In genomic region chr9:126489604-126490593, GRCh38 we compare ENCODE assay signal across 18 cellular contexts.
A peak's percentile ranks its signal among the peaks of the same experiment; 100 is the strongest.
DNase-seq lines count a peak whose midpoint lies in the region; ATAC-seq and TF ChIP-seq lines count a peak whose summit lies in the region.
"Had no signal": no experiment of that assay in that cellular context is flagged by ENCODE, and none has a peak within 500 bp of the region (broad histone marks: within the 10 kb centered on the region; RNA-seq: fewer than 3 reads in every experiment).

No MANE protein-coding gene starts in this region.

- no peak overlapping the region for H2AFZ ChIP-seq in GM23338

- H3K9me3 ChIP-seq in neutrophil = no peaks in the 10 kb centered on the region
- H3K9me3 ChIP-seq: body of pancreas, Caco-2 had no signal

- H3K4me1 ChIP-seq in GM23338 (ENCODE audit: insufficient read depth) (peaks cover 9% of the 10 kb centered on the region), neutrophil (ENCODE audit: control insufficient read depth in 1 of 2, insufficient read depth in 1 of 2, low read depth in 1 of 2, low read length in 1 of 2) (peaks cover 51 to 53% of the 10 kb centered on the region in 2 experiments)
- H3K4me1 ChIP-seq: body of pancreas, Caco-2 had no signal

- H3K27me3 ChIP-seq in GM23338 (ENCODE audit: insufficient read depth) (no peaks in the 10 kb centered on the region), neutrophil (no peaks in the 10 kb centered on the region)
- H3K27me3 ChIP-seq: body of pancreas had no signal

- H3K36me3 Mint-ChIP-seq in GM23338 (ENCODE audit: low read depth) = no peaks in the 10 kb centered on the region
- H3K36me3 Mint-ChIP-seq: type B pancreatic cell had no signal

- H4K20me1 ChIP-seq in GM23338 (replicated peaks; ENCODE audit: insufficient read depth) = no peaks in the 10 kb centered on the region

- no peaks in the 10 kb centered on the region for H3K9me3 Mint-ChIP-seq in GM23338
- H3K9me3 Mint-ChIP-seq: nephron progenitor cell, type B pancreatic cell had no signal

- TF ChIP-seq CTCF in GM23338 (conservative IDR thresholded peaks at IDR 0.05; ENCODE audit: low read depth in 2 of 2) (no peak), NB4 (IDR thresholded peaks at IDR 0.05; ENCODE audit: low read depth, low read length) (no peak), neutrophil (IDR thresholded peaks at IDR 0.05) (no peak)

- peak; percentile 22; the same call in 1 of the 3 replicates for ATAC-seq in GM23338
- no peak for ATAC-seq in GM18861 (IDR thresholded peaks at IDR 0.05; ENCODE audit: unreplicated experiment)
- ATAC-seq in HG03442 (IDR thresholded peaks at IDR 0.05; ENCODE audit: unreplicated experiment) = no peak
- ATAC-seq: body of pancreas, left colon had no signal

- no peaks in the 10 kb centered on the region for H3K9me2 ChIP-seq in GM23338 (ENCODE audit: insufficient read depth)

- H3K4me1 Mint-ChIP-seq in GM23338 = peaks cover 13% of the 10 kb centered on the region

- H3K27me3 Mint-ChIP-seq in GM23338 (ENCODE audit: insufficient read depth, low read depth, poor library complexity) = peaks cover 3% of the 10 kb centered on the region

- no peak overlapping the region for H3K27ac Mint-ChIP-seq in GM23338
- H3K27ac Mint-ChIP-seq: nephron progenitor cell, type B pancreatic cell had no signal

- no peak for DNase-seq in GM23338 (ENCODE audit: low spot score)
- DNase-seq in NB4 (ENCODE audit: low read depth) = peak; percentile 49
- peak; percentile 57 for DNase-seq in astrocyte of the hippocampus (ENCODE audit: low read depth, low spot score)
- DNase-seq in activated gamma-delta T cell (lab: John Stamatoyannopoulos, UW) = no peak
- DNase-seq in epidermal melanocyte (ENCODE audit: insufficient read length, low spot score) = no peak
- DNase-seq: body of pancreas, Caco-2, glutamatergic neuron, left colon, NCI-H345, nephron progenitor cell, SHP77 treated with DMSO at 0.1 percent for 48 hours had no signal

- no peak for TF ChIP-seq POLR2A in NB4 (IDR thresholded peaks at IDR 0.05; ENCODE audit: extremely low read depth, insufficient read length)

- H3K27ac ChIP-seq in GM23338 (ENCODE audit: low read depth) (no peak overlapping the region), neutrophil (peak overlapping the region; percentile 81)
- H3K27ac ChIP-seq: body of pancreas, KMS-11 had no signal

- H3F3A ChIP-seq in GM23338 (replicated peaks; ENCODE audit: low read depth) = no peaks in the 10 kb centered on the region

- no peaks in the 10 kb centered on the region for H3K79me2 ChIP-seq in GM23338 (replicated peaks; ENCODE audit: insufficient read depth)

- H3K36me3 ChIP-seq in GM23338 (ENCODE audit: insufficient read depth) (no peaks in the 10 kb centered on the region), neutrophil (no peaks in the 10 kb centered on the region)

- H3K4me3 ChIP-seq in GM23338 = no peak overlapping the region
- H3K4me3 ChIP-seq in NB4 (ENCODE audit: low read depth, low read length) = no peak overlapping the region
- H3K4me3 ChIP-seq in neutrophil (ENCODE audit: low read depth in 1 of 2, low read length in 1 of 2) = peak overlapping the region; percentile 21 to 46
- H3K4me3 ChIP-seq: body of pancreas, skin epidermis had no signal

- no peak overlapping the region for H3K4me2 ChIP-seq in GM23338
- H3K4me2 ChIP-seq: KMS-11 had no signal

- no peak overlapping the region for H3K4me3 Mint-ChIP-seq in GM23338
- H3K4me3 Mint-ChIP-seq: nephron progenitor cell, type B pancreatic cell had no signal

TF ChIP-seq in GM23338, 12 proteins besides CTCF, POLR2A, EP300 and RAD21 (continues in another document):
- TF ChIP-seq REST (IDR thresholded peaks at IDR 0.05; ENCODE audit: unreplicated experiment) = no peak
- no peak for TF ChIP-seq ZNF462 (CRISPR knock-in tag; IDR thresholded peaks at IDR 0.05)
- TF ChIP-seq POLR2AphosphoS5 (IDR thresholded peaks at IDR 0.05; ENCODE audit: low read depth) = no peak
- no peak for TF ChIP-seq EZH2phosphoT487 (IDR thresholded peaks at IDR 0.05; ENCODE audit: unreplicated experiment)
- TF ChIP-seq ZNF331 (CRISPR knock-in tag; IDR thresholded peaks at IDR 0.05; ENCODE audit: low read depth) = no peak
- TF ChIP-seq NANOG (IDR thresholded peaks at IDR 0.05; ENCODE audit: borderline replicate concordance) = no peak
- no peak for TF ChIP-seq ZNF114 (CRISPR knock-in tag; IDR thresholded peaks at IDR 0.05)
- TF ChIP-seq JUNB (IDR thresholded peaks at IDR 0.05; ENCODE audit: unreplicated experiment) = no peak
- TF ChIP-seq EZH2 (IDR thresholded peaks at IDR 0.05; ENCODE audit: low read depth, unreplicated experiment) = no peak

Comparison
In these comparisons a context has a peak if more than half of its experiments do, and no peak if none do; other contexts are left out.
1. DNase-seq: peak in NB4 (single experiment) and astrocyte of the hippocampus (single experiment); none in GM23338 (single experiment), activated gamma-delta T cell (single experiment) and epidermal melanocyte (single experiment).
2. H3K4me3 ChIP-seq: peak in neutrophil (2 of 2); none in GM23338 (single experiment) and NB4 (single experiment).